17 cellular contexts compared by ENCODE assay signal in the genomic region with DNA sequence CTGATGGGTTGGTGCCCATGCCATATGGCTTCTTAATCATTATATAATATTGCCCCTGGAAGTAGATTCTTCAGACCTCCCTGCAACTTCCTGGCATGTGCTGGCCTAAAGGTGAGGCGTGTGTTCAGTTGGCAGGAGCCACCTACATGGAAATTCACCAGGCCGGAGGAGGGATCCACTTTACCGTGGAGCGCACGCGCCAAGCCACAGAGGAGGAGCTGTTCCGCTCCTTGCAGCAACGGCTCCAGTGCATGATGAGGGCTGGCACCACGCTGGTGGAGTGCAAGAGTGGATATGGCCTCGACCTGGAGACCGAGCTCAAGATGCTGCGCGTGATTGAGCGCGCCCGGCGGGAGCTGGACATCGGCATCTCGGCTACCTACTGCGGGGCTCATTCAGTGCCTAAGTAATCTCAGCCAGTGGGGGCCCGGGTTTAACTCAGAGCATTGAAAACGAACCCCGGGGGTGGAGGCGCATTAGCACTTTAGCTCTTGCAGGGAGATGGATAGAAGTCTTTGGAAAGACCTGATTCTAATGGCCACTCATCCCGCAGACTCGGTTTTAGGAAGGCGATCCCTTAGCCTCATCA. TPM values are rescaled to one million over a fixed set of nuclear protein-coding genes. Genes with fewer than 3 reads are reported as not detected.
"Had no signal": no experiment of that assay in that cellular context is flagged by ENCODE, and none has a peak within 500 bp of the region (broad histone marks: within the 10 kb centered on the region; RNA-seq: fewer than 3 reads in every experiment).

No MANE protein-coding gene starts in this region.

- H3K9me3 ChIP-seq: adrenal gland, body of pancreas, tibial artery had no signal

- H3K4me3 ChIP-seq: adrenal gland, body of pancreas, lung, tibial artery had no signal

- FAIRE-seq: small intestine had no signal

- DNase-seq: activated naive CD4-positive, alpha-beta T cell treated with anti-CD3 and anti-CD28 coated beads, Interleukin-2, amount 50 U/mL, for 16 hours; adrenal gland; body of pancreas; central memory CD4-positive, alpha-beta T cell; dermis blood vessel endothelial cell; endodermal cell; erythroblast; hippocampal formation; immature natural killer cell; left cardiac atrium; naive thymus-derived CD4-positive, alpha-beta T cell; right cardiac atrium; small intestine; tibial artery had no signal

- H3K27ac ChIP-seq: adrenal gland, body of pancreas, tibial artery had no signal

- H3K36me3 ChIP-seq: adrenal gland, tibial artery had no signal

- ATAC-seq: activated CD4-positive, CD25-positive, alpha-beta regulatory T cell treated with anti-CD3 and anti-CD28 coated beads, Interleukin-2, amount 50 U/mL, for 24 hours; body of pancreas; left cardiac atrium; naive thymus-derived CD4-positive, alpha-beta T cell; right cardiac atrium had no signal

- H3K4me1 ChIP-seq: adrenal gland, body of pancreas, tibial artery had no signal

- H3K27me3 ChIP-seq: adrenal gland, body of pancreas had no signal

RNA-seq across cellular contexts. Expression of a gene that starts 13.5 kb away (rescaled TPM):
- total RNA-seq: dermis blood vessel endothelial cell had no signal

RNA-seq across cellular contexts. Expression of a gene that starts 14.2 kb away (rescaled TPM):
- total RNA-seq: body of pancreas, dermis blood vessel endothelial cell, mononuclear cell had no signal

RNA-seq across cellular contexts. Expression of a gene that starts 39.5 kb away (rescaled TPM):
- polyA plus RNA-seq: naive thymus-derived CD4-positive, alpha-beta T cell had no signal
